In the genomic region with DNA sequence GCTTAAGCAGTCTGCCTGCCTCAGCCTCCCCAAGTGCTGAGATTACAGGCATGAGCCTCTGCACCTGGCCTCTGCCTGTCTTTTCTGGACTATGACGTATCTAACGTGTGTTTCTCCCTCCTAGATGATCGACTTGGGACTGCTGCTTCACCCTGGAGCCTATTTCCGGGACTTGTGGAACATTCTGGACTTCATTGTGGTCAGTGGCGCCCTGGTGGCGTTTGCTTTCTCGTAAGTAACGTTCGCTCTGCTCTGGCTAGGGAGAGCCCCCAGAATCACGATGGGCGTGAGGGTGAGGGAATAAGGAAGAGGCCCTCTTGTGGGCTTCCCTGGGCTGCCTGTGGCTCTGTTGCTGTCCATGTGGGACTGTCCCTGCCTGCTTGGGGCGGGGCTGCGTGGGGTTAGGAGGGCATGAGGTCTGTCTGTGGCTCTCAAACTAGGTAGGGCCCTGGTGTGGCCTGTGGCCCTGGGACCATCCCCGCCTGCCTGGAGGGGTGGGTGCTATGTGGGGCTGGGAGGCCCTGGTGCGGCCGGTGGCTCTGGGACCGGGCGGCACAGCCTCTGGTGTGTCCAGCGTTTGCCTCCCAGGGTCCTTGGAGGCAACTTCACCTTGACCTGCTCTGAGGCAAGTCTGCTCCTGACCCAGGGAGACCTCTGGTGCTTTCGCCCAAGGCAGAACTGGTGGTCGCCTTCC, we compare ENCODE assay signal across 23 cellular contexts.
A peak's percentile ranks its signal among the peaks of the same experiment; 100 is the strongest.
DNase-seq lines count a peak whose midpoint lies in the region; ATAC-seq and FAIRE-seq lines count a peak whose summit lies in the region.
"Had no signal": no experiment of that assay in that cellular context is flagged by ENCODE, and none has a peak within 500 bp of the region (broad histone marks: within the 10 kb centered on the region; RNA-seq: fewer than 3 reads in every experiment).

No MANE protein-coding gene starts in this region.

- H3K27me3 ChIP-seq in H7 (ENCODE audit: control insufficient read depth, insufficient read depth, low read length) = no peaks in the 10 kb centered on the region
- H3K27me3 ChIP-seq: BLaER1 treated with 17β-estradiol and CSF1 and Interleukin-3, amounts not matched to agents 10 nM and 100 nM; foreskin keratinocyte; tibial nerve had no signal

- H3K4me3 ChIP-seq in H7 (ENCODE audit: insufficient read depth, low read depth, low read length) = no peak overlapping the region
- H3K4me3 ChIP-seq: BLaER1 treated with 17β-estradiol and CSF1 and Interleukin-3, amounts not matched to agents 10 nM and 100 nM; HAP-1; heart left ventricle; tibial nerve had no signal

- no peaks in the 10 kb centered on the region; the same call in 1 of the 2 replicates for H3K36me3 ChIP-seq in H7 (replicated peaks; ENCODE audit: control insufficient read depth, insufficient read depth, low read length)
- H3K36me3 ChIP-seq: BLaER1 treated with 17β-estradiol and CSF1 and Interleukin-3, amounts not matched to agents 10 nM and 100 nM; HAP-1; heart left ventricle; tibial nerve had no signal

- DNase-seq in H7 (peak; percentile 31), left lobe of liver (ENCODE audit: low spot score) (peak; percentile 30), T-helper 1 cell (no peak), RCC 7860 (ENCODE audit: low spot score) (no peak), kidney glomerular epithelial cell (lab: John Stamatoyannopoulos, UW) (no peak)
- peak; percentile 38 for DNase-seq in activated CD8-positive, alpha-beta memory T cell treated with anti-CD3 and anti-CD28 coated beads, Interleukin-2, amount 50 U/mL, for 48 hours
- peak; percentile 4 for DNase-seq in stimulated activated CD8-positive, alpha-beta memory T cell treated with anti-CD3 and anti-CD28 coated beads, Interleukin-4, amount 100 ng/mL, for 48 hours
- DNase-seq: activated T-cell treated with anti-CD3 and anti-CD28 coated beads, Interleukin-2, amount 50 U/mL, for 72 hours; anterior cingulate cortex; cortex of kidney; DMS53; foreskin keratinocyte; left cardiac atrium; NCI-H1105 treated with DMSO at 0.1 percent for 48 hours; NCI-H2029 treated with DMSO at 0.1 percent for 48 hours; NCI-H345; T-helper 2 cell had no signal

- FAIRE-seq in RCC 7860 (lab: Jason Lieb, UNC) = no peak

- no peak for ATAC-seq in left lobe of liver
- ATAC-seq: activated naive CD4-positive, alpha-beta T cell treated with anti-CD3 and anti-CD28 coated beads, Interleukin-2, amount 50 U/mL, for 72 hours; activated T-cell treated with anti-CD3 and anti-CD28 coated beads, Interleukin-2, amount 50 U/mL, for 72 hours; esophagus mucosa; foreskin keratinocyte; heart left ventricle; left cardiac atrium had no signal

Comparison
In these comparisons a context has a peak if more than half of its experiments do, and no peak if none do; other contexts are left out.
1. DNase-seq: peak in H7 (single experiment), activated CD8-positive, alpha-beta memory T cell treated with anti-CD3 and anti-CD28 coated beads, Interleukin-2, amount 50 U/mL, for 48 hours (single experiment), left lobe of liver (single experiment) and stimulated activated CD8-positive, alpha-beta memory T cell treated with anti-CD3 and anti-CD28 coated beads, Interleukin-4, amount 100 ng/mL, for 48 hours (single experiment); none in T-helper 1 cell (0 of 5), RCC 7860 (single experiment) and kidney glomerular epithelial cell (single experiment).